ENCODE assay signal across 1 cellular context in the genomic region with DNA sequence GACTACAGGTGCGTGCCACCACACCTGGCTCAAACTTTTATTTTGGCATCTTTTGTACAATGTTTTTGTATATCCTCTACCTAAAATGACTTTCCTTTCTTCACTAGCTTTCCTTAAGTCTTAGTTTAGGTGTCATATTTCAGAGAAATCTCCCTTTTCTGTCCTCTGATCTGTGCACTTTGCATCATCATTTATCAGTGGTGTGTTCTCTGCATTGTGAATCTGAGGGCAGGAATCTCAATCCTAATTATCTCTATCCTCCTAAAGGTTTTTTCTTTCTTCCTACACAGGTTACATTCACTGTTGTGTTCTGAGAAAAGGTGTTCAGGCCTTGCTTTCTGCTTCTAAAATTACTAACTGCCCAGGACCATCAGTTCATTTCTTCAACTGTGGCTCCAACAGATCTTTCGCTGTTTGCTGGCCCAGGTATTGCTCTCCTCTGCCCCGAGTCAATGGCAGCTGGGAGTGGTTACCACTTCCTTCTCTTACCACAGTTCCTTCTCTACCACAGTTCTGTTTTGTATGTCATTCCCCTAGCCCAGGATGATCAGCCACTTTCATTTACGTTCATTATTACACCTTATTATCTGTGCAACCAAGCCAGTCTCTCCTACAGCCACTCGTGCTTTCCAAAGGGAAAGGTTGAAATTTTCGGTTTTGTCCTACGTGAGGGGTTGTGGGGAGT.
TF ChIP-seq lines count a peak whose summit lies in the region.

No MANE protein-coding gene starts in this region.

TF ChIP-seq in GM12878, 131 proteins besides CTCF, POLR2A, EP300 and RAD21 (continues in another document):
- TF ChIP-seq CUX1 (IDR thresholded peaks at IDR 0.05; ENCODE audit: insufficient replicate concordance, low read depth, low read length) (no peak), ESRRA (IDR thresholded peaks at IDR 0.05; ENCODE audit: low read length) (no peak), EGR1 (IDR thresholded peaks at IDR 0.05; ENCODE audit: borderline replicate concordance in 1 of 2, low read depth in 2 of 2, low read length in 2 of 2) (no peak), IKZF2 (IDR thresholded peaks at IDR 0.05) (peak; percentile 97 to 98), ATF2 (IDR thresholded peaks at IDR 0.05; ENCODE audit: low read length) (0 out of 2 replicates have a peak, but pooled peaks have one; percentile 47), SPI1 (IDR thresholded peaks at IDR 0.05; ENCODE audit: borderline replicate concordance, insufficient read depth, low read depth, low read length) (peak; percentile 86), ATF7 (IDR thresholded peaks at IDR 0.05; ENCODE audit: low read depth) (peak; percentile 86), SREBF1 (IDR thresholded peaks at IDR 0.05; ENCODE audit: low read length) (no peak), NFYA (IDR thresholded peaks at IDR 0.05; ENCODE audit: borderline replicate concordance, low read depth, low read length) (no peak), STAT1 (conservative IDR thresholded peaks at IDR 0.05) (no peak), NFIC (IDR thresholded peaks at IDR 0.05; ENCODE audit: low read depth, low read length) (peak; percentile 84), HDAC6 (IDR thresholded peaks at IDR 0.05; ENCODE audit: unreplicated experiment) (no peak), POLR2AphosphoS5 (IDR thresholded peaks at IDR 0.05; ENCODE audit: low read length) (peak; percentile 42; the same call in 1 of the 2 replicates), LARP7 (IDR thresholded peaks at IDR 0.05) (no peak), MTA3 (IDR thresholded peaks at IDR 0.05; ENCODE audit: borderline replicate concordance, low read length) (peak; percentile 68), TCF12 (IDR thresholded peaks at IDR 0.05; ENCODE audit: low read depth, low read length) (peak; percentile 93), SIN3A (IDR thresholded peaks at IDR 0.05; ENCODE audit: low read depth, low read length) (no peak), JUNB (IDR thresholded peaks at IDR 0.05) (peak; percentile 70), NBN (IDR thresholded peaks at IDR 0.05) (peak; percentile 89), TCF3 (IDR thresholded peaks at IDR 0.05; ENCODE audit: borderline replicate concordance, insufficient read depth, low read depth, low read length) (peak; percentile 74; the same call in 1 of the 2 replicates), KDM1A (IDR thresholded peaks at IDR 0.05; ENCODE audit: borderline replicate concordance) (no peak), TAF1 (IDR thresholded peaks at IDR 0.05; ENCODE audit: borderline replicate concordance, low read depth, low read length) (no peak), SKIL (IDR thresholded peaks at IDR 0.05; ENCODE audit: low read depth, poor library complexity, severe bottlenecking) (peak; percentile 49), SRF (IDR thresholded peaks at IDR 0.05; ENCODE audit: low read depth in 2 of 2, low read length in 2 of 2) (no peak), RELB (IDR thresholded peaks at IDR 0.05; ENCODE audit: low read depth) (peak; percentile 86), ZNF207 (IDR thresholded peaks at IDR 0.05; ENCODE audit: borderline replicate concordance) (no peak), NRF1 (conservative IDR thresholded peaks at IDR 0.05; ENCODE audit: low read depth, low read length) (no peak), STAT3 (IDR thresholded peaks at IDR 0.05; ENCODE audit: low read depth, low read length) (no peak), CBFB (IDR thresholded peaks at IDR 0.05; ENCODE audit: low read depth) (peak; percentile 73; the same call in 1 of the 2 replicates), ZZZ3 (IDR thresholded peaks at IDR 0.05; ENCODE audit: control insufficient read depth, insufficient read length, low read depth) (no peak), RAD51 (IDR thresholded peaks at IDR 0.05) (peak; percentile 20; the same call in 1 of the 2 replicates), CHD4 (IDR thresholded peaks at IDR 0.05) (no peak), NR2C1 (IDR thresholded peaks at IDR 0.05) (no peak)
- TF ChIP-seq, protein P1, sequence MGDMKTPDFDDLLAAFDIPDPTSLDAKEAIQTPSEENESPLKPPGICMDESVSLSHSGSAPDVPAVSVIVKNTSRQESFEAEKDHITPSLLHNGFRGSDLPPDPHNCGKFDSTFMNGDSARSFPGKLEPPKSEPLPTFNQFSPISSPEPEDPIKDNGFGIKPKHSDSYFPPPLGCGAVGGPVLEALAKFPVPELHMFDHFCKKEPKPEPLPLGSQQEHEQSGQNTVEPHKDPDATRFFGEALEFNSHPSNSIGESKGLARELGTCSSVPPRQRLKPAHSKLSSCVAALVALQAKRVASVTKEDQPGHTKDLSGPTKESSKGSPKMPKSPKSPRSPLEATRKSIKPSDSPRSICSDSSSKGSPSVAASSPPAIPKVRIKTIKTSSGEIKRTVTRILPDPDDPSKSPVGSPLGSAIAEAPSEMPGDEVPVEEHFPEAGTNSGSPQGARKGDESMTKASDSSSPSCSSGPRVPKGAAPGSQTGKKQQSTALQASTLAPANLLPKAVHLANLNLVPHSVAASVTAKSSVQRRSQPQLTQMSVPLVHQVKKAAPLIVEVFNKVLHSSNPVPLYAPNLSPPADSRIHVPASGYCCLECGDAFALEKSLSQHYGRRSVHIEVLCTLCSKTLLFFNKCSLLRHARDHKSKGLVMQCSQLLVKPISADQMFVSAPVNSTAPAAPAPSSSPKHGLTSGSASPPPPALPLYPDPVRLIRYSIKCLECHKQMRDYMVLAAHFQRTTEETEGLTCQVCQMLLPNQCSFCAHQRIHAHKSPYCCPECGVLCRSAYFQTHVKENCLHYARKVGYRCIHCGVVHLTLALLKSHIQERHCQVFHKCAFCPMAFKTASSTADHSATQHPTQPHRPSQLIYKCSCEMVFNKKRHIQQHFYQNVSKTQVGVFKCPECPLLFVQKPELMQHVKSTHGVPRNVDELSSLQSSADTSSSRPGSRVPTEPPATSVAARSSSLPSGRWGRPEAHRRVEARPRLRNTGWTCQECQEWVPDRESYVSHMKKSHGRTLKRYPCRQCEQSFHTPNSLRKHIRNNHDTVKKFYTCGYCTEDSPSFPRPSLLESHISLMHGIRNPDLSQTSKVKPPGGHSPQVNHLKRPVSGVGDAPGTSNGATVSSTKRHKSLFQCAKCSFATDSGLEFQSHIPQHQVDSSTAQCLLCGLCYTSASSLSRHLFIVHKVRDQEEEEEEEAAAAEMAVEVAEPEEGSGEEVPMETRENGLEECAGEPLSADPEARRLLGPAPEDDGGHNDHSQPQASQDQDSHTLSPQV (IDR thresholded peaks at IDR 0.05), result no peak
- TF ChIP-seq, protein P2, sequence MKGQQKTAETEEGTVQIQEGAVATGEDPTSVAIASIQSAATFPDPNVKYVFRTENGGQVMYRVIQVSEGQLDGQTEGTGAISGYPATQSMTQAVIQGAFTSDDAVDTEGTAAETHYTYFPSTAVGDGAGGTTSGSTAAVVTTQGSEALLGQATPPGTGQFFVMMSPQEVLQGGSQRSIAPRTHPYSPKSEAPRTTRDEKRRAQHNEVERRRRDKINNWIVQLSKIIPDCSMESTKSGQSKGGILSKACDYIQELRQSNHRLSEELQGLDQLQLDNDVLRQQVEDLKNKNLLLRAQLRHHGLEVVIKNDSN (IDR thresholded peaks at IDR 0.05; ENCODE audit: borderline replicate concordance, extremely low read length, insufficient read depth, low read depth, low read length), result no peak
- TF ChIP-seq, protein P3, sequence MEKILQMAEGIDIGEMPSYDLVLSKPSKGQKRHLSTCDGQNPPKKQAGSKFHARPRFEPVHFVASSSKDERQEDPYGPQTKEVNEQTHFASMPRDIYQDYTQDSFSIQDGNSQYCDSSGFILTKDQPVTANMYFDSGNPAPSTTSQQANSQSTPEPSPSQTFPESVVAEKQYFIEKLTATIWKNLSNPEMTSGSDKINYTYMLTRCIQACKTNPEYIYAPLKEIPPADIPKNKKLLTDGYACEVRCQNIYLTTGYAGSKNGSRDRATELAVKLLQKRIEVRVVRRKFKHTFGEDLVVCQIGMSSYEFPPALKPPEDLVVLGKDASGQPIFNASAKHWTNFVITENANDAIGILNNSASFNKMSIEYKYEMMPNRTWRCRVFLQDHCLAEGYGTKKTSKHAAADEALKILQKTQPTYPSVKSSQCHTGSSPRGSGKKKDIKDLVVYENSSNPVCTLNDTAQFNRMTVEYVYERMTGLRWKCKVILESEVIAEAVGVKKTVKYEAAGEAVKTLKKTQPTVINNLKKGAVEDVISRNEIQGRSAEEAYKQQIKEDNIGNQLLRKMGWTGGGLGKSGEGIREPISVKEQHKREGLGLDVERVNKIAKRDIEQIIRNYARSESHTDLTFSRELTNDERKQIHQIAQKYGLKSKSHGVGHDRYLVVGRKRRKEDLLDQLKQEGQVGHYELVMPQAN (conservative IDR thresholded peaks at IDR 0.05), result no peak
- TF ChIP-seq, protein P4, sequence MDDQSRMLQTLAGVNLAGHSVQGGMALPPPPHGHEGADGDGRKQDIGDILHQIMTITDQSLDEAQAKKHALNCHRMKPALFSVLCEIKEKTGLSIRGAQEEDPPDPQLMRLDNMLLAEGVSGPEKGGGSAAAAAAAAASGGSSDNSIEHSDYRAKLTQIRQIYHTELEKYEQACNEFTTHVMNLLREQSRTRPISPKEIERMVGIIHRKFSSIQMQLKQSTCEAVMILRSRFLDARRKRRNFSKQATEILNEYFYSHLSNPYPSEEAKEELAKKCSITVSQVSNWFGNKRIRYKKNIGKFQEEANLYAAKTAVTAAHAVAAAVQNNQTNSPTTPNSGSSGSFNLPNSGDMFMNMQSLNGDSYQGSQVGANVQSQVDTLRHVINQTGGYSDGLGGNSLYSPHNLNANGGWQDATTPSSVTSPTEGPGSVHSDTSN (IDR thresholded peaks at IDR 0.05; ENCODE audit: insufficient replicate concordance, low read depth, low read length), result no peak
- TF ChIP-seq, protein P5, sequence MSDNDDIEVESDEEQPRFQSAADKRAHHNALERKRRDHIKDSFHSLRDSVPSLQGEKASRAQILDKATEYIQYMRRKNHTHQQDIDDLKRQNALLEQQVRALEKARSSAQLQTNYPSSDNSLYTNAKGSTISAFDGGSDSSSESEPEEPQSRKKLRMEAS (IDR thresholded peaks at IDR 0.05; ENCODE audit: low read depth, low read length), result no peak
